9 cellular contexts compared by ENCODE assay signal in the genomic region with DNA sequence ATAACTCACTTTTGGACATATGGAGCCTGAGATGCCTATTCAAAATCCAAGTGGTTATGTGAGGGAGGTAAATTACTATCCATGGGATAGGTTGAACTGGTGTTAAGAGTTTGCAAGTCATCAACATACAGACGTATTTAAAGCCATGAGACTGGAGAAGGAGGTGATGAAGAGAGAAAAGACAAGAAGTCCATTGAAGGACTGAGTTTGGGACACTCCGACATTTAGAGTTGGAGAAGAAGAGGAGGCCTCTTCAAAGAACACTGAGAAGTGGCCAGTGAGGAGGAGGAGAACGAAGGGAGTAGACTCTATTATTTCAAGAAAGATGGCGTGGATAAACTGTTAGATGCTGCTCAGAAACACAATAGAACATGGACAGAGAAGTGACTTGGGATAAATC. TPM values are rescaled to one million over a fixed set of nuclear protein-coding genes. Genes with fewer than 3 reads are reported as not detected.
"Had no signal": no experiment of that assay in that cellular context is flagged by ENCODE, and none has a peak within 500 bp of the region (broad histone marks: within the 10 kb centered on the region; RNA-seq: fewer than 3 reads in every experiment).

Gene CNGA2 (plus strand): TSS at position 301 of the 400 bp plus-strand sequence. CDS start 3,738 bp downstream, outside the sequence.

- ATAC-seq: HepG2, K562 had no signal

- H3K36me3 Mint-ChIP-seq: IgD-negative memory B cell had no signal

- H3K4me1 Mint-ChIP-seq: IgD-negative memory B cell had no signal

- H3K27me3 Mint-ChIP-seq: IgD-negative memory B cell had no signal

- H3K27ac Mint-ChIP-seq: IgD-negative memory B cell had no signal

- H3K4me3 Mint-ChIP-seq: IgD-negative memory B cell had no signal

- FAIRE-seq: HepG2, HTR-8/SVneo, K562 had no signal

- H3K27ac ChIP-seq: HL-60 had no signal

- H3K4me3 ChIP-seq: K562 had no signal

- DNase-seq: IMR-90, KBM-7 had no signal

RNA-seq across cellular contexts. Expression of gene CNGA2, which starts in this region (rescaled TPM):
- total RNA-seq: HepG2, HT-29, HT1080, IMR-90, K562 had no signal
- polyA plus RNA-seq: HepG2, IgD-negative memory B cell, IMR-90, K562 had no signal
